In genomic region chr12:7479784-7480183, GRCh38 we compare ENCODE assay signal across 25 cellular contexts. TPM values are rescaled to one million over a fixed set of nuclear protein-coding genes. Genes with fewer than 3 reads are reported as not detected.
"Had no signal": no experiment of that assay in that cellular context is flagged by ENCODE, and none has a peak within 500 bp of the region (broad histone marks: within the 10 kb centered on the region; RNA-seq: fewer than 3 reads in every experiment).

No MANE protein-coding gene starts in this region.

- H3K27ac ChIP-seq: colonic mucosa, dorsolateral prefrontal cortex, esophagus muscularis mucosa, lower lobe of right lung, neural progenitor cell, transverse colon, uterus had no signal

- H3K4me3 ChIP-seq: colonic mucosa, dorsolateral prefrontal cortex, esophagus muscularis mucosa, lower lobe of right lung, neural progenitor cell, smooth muscle cell, transverse colon, uterus had no signal

- H3K36me3 Mint-ChIP-seq: activated naive CD8-positive, alpha-beta T cell; naive thymus-derived CD8-positive, alpha-beta T cell; neural progenitor cell; stimulated activated naive B cell treated with anti-CD40 and anti-IgM and Interleukin-4, amounts not matched to agents 10 μg/mL and 1 μg/mL and 100 μg/mL, for 72 hours had no signal

- H3K27ac Mint-ChIP-seq: activated CD8-positive, alpha-beta T cell treated with anti-CD3 and anti-CD28 coated beads, Interleukin-2, amount 10 ng/mL, durations not matched to agents 7 days and 5 days; activated naive CD8-positive, alpha-beta T cell; activated T-helper 17 cell treated with anti-CD3 and anti-CD28 coated beads, Interleukin-2, amount 50 U/mL, for 72 hours; effector memory CD8-positive, alpha-beta T cell; naive thymus-derived CD8-positive, alpha-beta T cell; neural progenitor cell; stimulated activated naive B cell treated with anti-CD40 and anti-IgM and Interleukin-4, amounts not matched to agents 10 μg/mL and 1 μg/mL and 100 μg/mL, for 72 hours had no signal

- H3K4me2 ChIP-seq: neural progenitor cell, smooth muscle cell had no signal

- H3K27me3 Mint-ChIP-seq: activated naive CD8-positive, alpha-beta T cell had no signal

- H3K9me3 ChIP-seq: colonic mucosa, esophagus muscularis mucosa, lower lobe of right lung, transverse colon, uterus had no signal

- H2AFZ ChIP-seq: neural progenitor cell had no signal

- H3K9me3 Mint-ChIP-seq: activated T-helper 17 cell treated with anti-CD3 and anti-CD28 coated beads, Interleukin-2, amount 50 U/mL, for 72 hours; neural progenitor cell had no signal

- H3K36me3 ChIP-seq: colonic mucosa, esophagus muscularis mucosa, neural progenitor cell, transverse colon, uterus had no signal

- H3K4me1 Mint-ChIP-seq: activated T-helper 17 cell treated with anti-CD3 and anti-CD28 coated beads, Interleukin-2, amount 50 U/mL, for 72 hours; naive thymus-derived CD8-positive, alpha-beta T cell; neural progenitor cell; stimulated activated naive B cell treated with anti-CD40 and anti-IgM and Interleukin-4, amounts not matched to agents 10 μg/mL and 1 μg/mL and 100 μg/mL, for 72 hours had no signal

- H3K9ac ChIP-seq: neural progenitor cell had no signal

- H3K4me1 ChIP-seq: colonic mucosa, esophagus muscularis mucosa, lower lobe of right lung, neural progenitor cell, transverse colon, uterus had no signal

- H3K4me3 Mint-ChIP-seq: activated CD8-positive, alpha-beta T cell treated with anti-CD3 and anti-CD28 coated beads, Interleukin-2, amount 10 ng/mL, durations not matched to agents 7 days and 5 days; activated naive CD8-positive, alpha-beta T cell; activated T-helper 17 cell treated with anti-CD3 and anti-CD28 coated beads, Interleukin-2, amount 50 U/mL, for 72 hours; effector memory CD8-positive, alpha-beta T cell; naive thymus-derived CD8-positive, alpha-beta T cell; neural progenitor cell; stimulated activated naive B cell treated with anti-CD40 and anti-IgM and Interleukin-4, amounts not matched to agents 10 μg/mL and 1 μg/mL and 100 μg/mL, for 72 hours had no signal

- H3K27me3 ChIP-seq: colonic mucosa, dorsolateral prefrontal cortex, esophagus muscularis mucosa, neural progenitor cell, transverse colon, uterus had no signal

- DNase-seq: activated CD4-positive, alpha-beta T cell treated with anti-CD3 and anti-CD28 coated beads for 1 hour; activated CD4-positive, alpha-beta T cell treated with anti-CD3 and anti-CD28 coated beads, Interleukin-2, amount 50 U/mL, for 1 hour; activated CD8-positive, alpha-beta T cell treated with anti-CD3 and anti-CD28 coated beads, Interleukin-2, amount 10 ng/mL, durations not matched to agents 7 days and 5 days; amniotic stem cell; colonic mucosa; dorsolateral prefrontal cortex; effector memory CD8-positive, alpha-beta T cell; foreskin melanocyte; lower lobe of right lung; naive thymus-derived CD8-positive, alpha-beta T cell; posterior cingulate gyrus; stimulated activated CD4-positive, alpha-beta T cell treated with anti-CD3 and anti-CD28 coated beads, Interleukin-15, amount 100 ng/mL, for 24 hours; stimulated activated CD8-positive, alpha-beta memory T cell treated with anti-CD3 and anti-CD28 coated beads, Interleukin-4, amount 100 ng/mL, for 48 hours; stimulated activated naive B cell treated with anti-CD40 and anti-IgM and Interleukin-4, amounts not matched to agents 10 μg/mL and 1 μg/mL and 100 μg/mL, for 72 hours; transverse colon; uterus had no signal

- FAIRE-seq: bronchial epithelial cell had no signal

- ATAC-seq: activated CD8-positive, alpha-beta T cell treated with anti-CD3 and anti-CD28 coated beads, Interleukin-2, amount 10 ng/mL, durations not matched to agents 7 days and 5 days; activated T-helper 17 cell treated with anti-CD3 and anti-CD28 coated beads, Interleukin-2, amount 50 U/mL, for 72 hours; effector memory CD8-positive, alpha-beta T cell; left lobe of liver; lower lobe of right lung; naive thymus-derived CD8-positive, alpha-beta T cell; sciatic nerve; stimulated activated naive B cell treated with anti-CD40 and anti-IgM and Interleukin-4, amounts not matched to agents 10 μg/mL and 1 μg/mL and 100 μg/mL, for 72 hours had no signal

RNA-seq across cellular contexts. Expression of gene CD163, which starts 23.8 kb away (rescaled TPM):
- total RNA-seq: activated CD8-positive, alpha-beta T cell treated with anti-CD3 and anti-CD28 coated beads, Interleukin-2, amount 10 ng/mL, durations not matched to agents 7 days and 5 days; activated T-helper 17 cell treated with anti-CD3 and anti-CD28 coated beads, Interleukin-2, amount 50 U/mL, for 72 hours; bronchial epithelial cell; smooth muscle cell; T-helper 2 cell treated with Interferon-gamma antibody and Interleukin-4, amounts not matched to agents 100 ng/mL and 5 ng/mL, for 36 hours had no signal
- polyA plus RNA-seq: smooth muscle cell had no signal

RNA-seq across cellular contexts. Expression of gene CD163L1, which starts 35.8 kb away (rescaled TPM):
- total RNA-seq: activated CD8-positive, alpha-beta T cell treated with anti-CD3 and anti-CD28 coated beads, Interleukin-2, amount 10 ng/mL, durations not matched to agents 7 days and 5 days; activated T-helper 17 cell treated with anti-CD3 and anti-CD28 coated beads, Interleukin-2, amount 50 U/mL, for 72 hours; bronchial epithelial cell; T-helper 2 cell treated with Interferon-gamma antibody and Interleukin-4, amounts not matched to agents 100 ng/mL and 5 ng/mL, for 36 hours had no signal
- polyA plus RNA-seq: naive thymus-derived CD8-positive, alpha-beta T cell had no signal
